3 cellular contexts compared by ENCODE assay signal in genomic region chr20:33884633-33885032, GRCh38.
TF ChIP-seq lines count a peak whose summit lies in the region.

No MANE protein-coding gene starts in this region.

TF ChIP-seq in HEK293, 187 proteins besides CTCF, POLR2A, EP300 and RAD21 (continued from another document):
- TF ChIP-seq OSR2 (tag by site-specific recombination; IDR thresholded peaks at IDR 0.05), result no peak
- no peak for TF ChIP-seq REPIN1 (tag by site-specific recombination; IDR thresholded peaks at IDR 0.05; ENCODE audit: low read depth)
- TF ChIP-seq ZNF138 (tag by site-specific recombination; IDR thresholded peaks at IDR 0.05; ENCODE audit: borderline replicate concordance), result no peak

TF ChIP-seq in K562, 482 proteins besides CTCF, POLR2A, EP300 and RAD21:
- TF ChIP-seq ZBTB26 (CRISPR knock-in tag; IDR thresholded peaks at IDR 0.05) (no peak), RBM25 (IDR thresholded peaks at IDR 0.05; ENCODE audit: low read depth, low read length, severe bottlenecking) (peak; percentile 24), BCOR (IDR thresholded peaks at IDR 0.05) (0 out of 2 replicates have a peak, but pooled peaks have one; percentile 51), ZNF121 (CRISPR knock-in tag; conservative IDR thresholded peaks at IDR 0.05) (peak; percentile 86), SRF (CRISPR knock-in tag; IDR thresholded peaks at IDR 0.05) (no peak), ZFP36 (IDR thresholded peaks at IDR 0.05; ENCODE audit: low read depth, low read length, partially characterized antibody) (peak; percentile 63), MAFF (IDR thresholded peaks at IDR 0.05; ENCODE audit: low read length) (no peak)
- TF ChIP-seq, protein P1, sequence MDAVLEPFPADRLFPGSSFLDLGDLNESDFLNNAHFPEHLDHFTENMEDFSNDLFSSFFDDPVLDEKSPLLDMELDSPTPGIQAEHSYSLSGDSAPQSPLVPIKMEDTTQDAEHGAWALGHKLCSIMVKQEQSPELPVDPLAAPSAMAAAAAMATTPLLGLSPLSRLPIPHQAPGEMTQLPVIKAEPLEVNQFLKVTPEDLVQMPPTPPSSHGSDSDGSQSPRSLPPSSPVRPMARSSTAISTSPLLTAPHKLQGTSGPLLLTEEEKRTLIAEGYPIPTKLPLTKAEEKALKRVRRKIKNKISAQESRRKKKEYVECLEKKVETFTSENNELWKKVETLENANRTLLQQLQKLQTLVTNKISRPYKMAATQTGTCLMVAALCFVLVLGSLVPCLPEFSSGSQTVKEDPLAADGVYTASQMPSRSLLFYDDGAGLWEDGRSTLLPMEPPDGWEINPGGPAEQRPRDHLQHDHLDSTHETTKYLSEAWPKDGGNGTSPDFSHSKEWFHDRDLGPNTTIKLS (IDR thresholded peaks at IDR 0.05; ENCODE audit: borderline replicate concordance, low read depth), result no peak

TF ChIP-seq in HEK293T, 16 proteins besides CTCF, POLR2A, EP300 and RAD21 (continued from another document):
- no peak for TF ChIP-seq PKNOX1 (IDR thresholded peaks at IDR 0.05)
- no peak for TF ChIP-seq FOXA1 (IDR thresholded peaks at IDR 0.05)
- TF ChIP-seq CTBP1 (IDR thresholded peaks at IDR 0.05; ENCODE audit: borderline replicate concordance), result no peak
- TF ChIP-seq TARDBP (IDR thresholded peaks at IDR 0.05), result no peak
- TF ChIP-seq FOXK2 (IDR thresholded peaks at IDR 0.05), result no peak
- TF ChIP-seq ELF4 (IDR thresholded peaks at IDR 0.05), result no peak
- TF ChIP-seq LEF1 (IDR thresholded peaks at IDR 0.05; ENCODE audit: borderline replicate concordance), result no peak
- TF ChIP-seq SP1 (IDR thresholded peaks at IDR 0.05), result no peak
- TF ChIP-seq ZNF384 (IDR thresholded peaks at IDR 0.05), result no peak
- no peak for TF ChIP-seq FOXM1 (IDR thresholded peaks at IDR 0.05; ENCODE audit: borderline replicate concordance)
